17 cellular contexts compared by ENCODE assay signal in genomic region chr7:153061913-153062528, GRCh38.
DNase-seq lines count a peak whose midpoint lies in the region; ATAC-seq and TF ChIP-seq lines count a peak whose summit lies in the region.
"Had no signal": no experiment of that assay in that cellular context is flagged by ENCODE, and none has a peak within 500 bp of the region (broad histone marks: within the 10 kb centered on the region; RNA-seq: fewer than 3 reads in every experiment).

No MANE protein-coding gene starts in this region.

- in situ Hi-C loops in IMR-90 (cut with MboI; ENCODE audit: low sequenced_read_pairs): no loop called here

- intact Hi-C loops in IMR-90 (cut with micrococcal nuclease): no loop called here
- intact Hi-C loops in activated CD8-positive, alpha-beta T cell treated with anti-CD3 and anti-CD28 coated beads for 36 hours (cut with micrococcal nuclease): no loop called here
- intact Hi-C loops in spleen (cut with DNase I; ENCODE audit: low total_unique reads): no loop called here

- H3K4me3 Mint-ChIP-seq in activated CD8-positive, alpha-beta T cell treated with anti-CD3 and anti-CD28 coated beads for 36 hours: no peak overlapping the region
- H3K4me3 Mint-ChIP-seq: activated T-cell treated with anti-CD3 and anti-CD28 coated beads, Interleukin-2, amount 50 U/mL, for 24 hours; CD4-positive, alpha-beta T cell had no signal

- TF ChIP-seq RAD21 in SK-N-SH (IDR thresholded peaks at IDR 0.05; ENCODE audit: low read length): no peak
- no peak for TF ChIP-seq RAD21 in IMR-90 (IDR thresholded peaks at IDR 0.05; ENCODE audit: low read length)

- DNase-seq in SK-N-SH: no peak
- no peak for DNase-seq in IMR-90
- DNase-seq in activated CD8-positive, alpha-beta T cell treated with anti-CD3 and anti-CD28 coated beads for 36 hours: peak; percentile 22
- peak; percentile 2 for DNase-seq in myocyte (ENCODE audit: low read depth)
- no peak for DNase-seq in spleen
- no peak for DNase-seq in COLO829 (ENCODE audit: low spot score)
- DNase-seq: activated T-cell treated with anti-CD3 and anti-CD28 coated beads, Interleukin-2, amount 50 U/mL, for 24 hours; amniotic stem cell; CD4-positive, alpha-beta T cell; heart right ventricle; left ventricle myocardium inferior; MG63 had no signal

- H3K79me2 ChIP-seq in SK-N-SH (ENCODE audit: insufficient read depth): no peaks in the 10 kb centered on the region

- no peaks in the 10 kb centered on the region for H3K9me2 ChIP-seq in SK-N-SH

- H3F3A ChIP-seq in SK-N-SH (replicated peaks; ENCODE audit: insufficient read depth): no peaks in the 10 kb centered on the region

- no peaks in the 10 kb centered on the region; the same call in 1 of the 2 replicates for H3K9me3 ChIP-seq in SK-N-SH
- peaks cover 31% of the 10 kb centered on the region for H3K9me3 ChIP-seq in IMR-90 (ENCODE audit: control insufficient read depth, insufficient read depth, low read length)
- H3K9me3 ChIP-seq in spleen: no peaks in the 10 kb centered on the region
- H3K9me3 ChIP-seq: left ventricle myocardium inferior, MG63 had no signal

- H4K5ac ChIP-seq in IMR-90 (ENCODE audit: low read depth, low read length): no peak overlapping the region

- no peaks in the 10 kb centered on the region for H3K79me1 ChIP-seq in IMR-90 (ENCODE audit: low read depth in 1 of 2, low read length in 2 of 2)

- TF ChIP-seq CTCF in SK-N-SH (IDR thresholded peaks at IDR 0.05) (no peak), IMR-90 (conservative IDR thresholded peaks at IDR 0.05; ENCODE audit: low read depth, low read length) (no peak), spleen (IDR thresholded peaks at IDR 0.05 in 8 of 11, conservative IDR thresholded peaks at IDR 0.05 in 3 of 11) (no peak)
- TF ChIP-seq CTCF in activated CD8-positive, alpha-beta T cell treated with anti-CD3 and anti-CD28 coated beads for 36 hours (IDR thresholded peaks at IDR 0.05): no peak

- 12% methylated on average over 13 of the region's 13 CpGs for WGBS in SK-N-SH (ENCODE audit: low lambda C conversion rate)
- no CpG with 5 or more reads among the region's 13 CpGs for WGBS in IMR-90 (ENCODE audit: extremely low coverage in 2 of 2, insufficient read length in 1 of 2), 2 experiments
- 41 to 54% (median 44%) methylated on average over 13 of the region's 13 CpGs for WGBS in spleen, 5 donors

- H3K4me3 ChIP-seq in SK-N-SH (ENCODE audit: low read depth in 2 of 2, low read length in 1 of 2) (no peak overlapping the region), IMR-90 (ENCODE audit: insufficient read depth, low read depth, low read length) (no peak overlapping the region), spleen (no peak overlapping the region)
- H3K4me3 ChIP-seq: heart right ventricle, left ventricle myocardium inferior, MG63, skin epidermis had no signal

- no peak overlapping the region for H2BK120ac ChIP-seq in IMR-90 (ENCODE audit: low read depth, low read length)

- no peak overlapping the region for H3K14ac ChIP-seq in IMR-90 (replicated peaks; ENCODE audit: low read depth, low read length)

- H3K9me1 ChIP-seq in IMR-90 (ENCODE audit: insufficient read depth, low read length): no peaks in the 10 kb centered on the region

- H3K9me3 Mint-ChIP-seq in activated CD8-positive, alpha-beta T cell treated with anti-CD3 and anti-CD28 coated beads for 36 hours: peaks cover 2% of the 10 kb centered on the region

- CTCF ChIA-PET in SK-N-SH (lab: Yijun Ruan, JAX): no interaction called here
- CTCF ChIA-PET in IMR-90 (lab: Yijun Ruan, JAX): no interaction called here
- CTCF ChIA-PET in activated CD8-positive, alpha-beta T cell treated with anti-CD3 and anti-CD28 coated beads for 36 hours (lab: Charles Lee): no interaction called here

- H3K27me3 ChIP-seq in SK-N-SH (ENCODE audit: insufficient read depth) (no peaks in the 10 kb centered on the region), IMR-90 (ENCODE audit: control insufficient read depth, insufficient read depth, low read length) (no peaks in the 10 kb centered on the region), spleen (replicated peaks in 1 of 7) (no peaks in the 10 kb centered on the region)
- H3K27me3 ChIP-seq: MG63 had no signal

- no peak overlapping the region for H3K56ac ChIP-seq in IMR-90 (ENCODE audit: extremely low read depth, insufficient read depth, low read length)

- no peaks in the 10 kb centered on the region for H3K4me1 ChIP-seq in SK-N-SH (ENCODE audit: control insufficient read depth in 1 of 2, insufficient read depth in 2 of 2, low read depth in 1 of 2, low read length in 1 of 2)
- no peaks in the 10 kb centered on the region for H3K4me1 ChIP-seq in IMR-90 (ENCODE audit: control insufficient read depth, insufficient read depth, low read length)
- no peaks in the 10 kb centered on the region for H3K4me1 ChIP-seq in spleen
- H3K4me1 ChIP-seq: heart right ventricle, left ventricle myocardium inferior had no signal

- H3K18ac ChIP-seq in IMR-90 (ENCODE audit: low read depth, low read length): no peak overlapping the region

- dilution Hi-C loops in IMR-90 (cut with HindIII; ENCODE audit: low sequenced_read_pairs, unreplicated experiment): no loop called here

- no peak overlapping the region for H3K4ac ChIP-seq in IMR-90 (ENCODE audit: low read depth, low read length)

- POLR2A ChIA-PET in SK-N-SH (lab: Yijun Ruan, JAX) (no interaction called here), IMR-90 (lab: Charles Lee; ENCODE audit: unreplicated experiment) (no interaction called here)
- POLR2A ChIA-PET in activated CD8-positive, alpha-beta T cell treated with anti-CD3 and anti-CD28 coated beads for 36 hours (lab: Charles Lee): no interaction called here

- H2BK15ac ChIP-seq in IMR-90 (ENCODE audit: low read depth, low read length): no peak overlapping the region

- no peak overlapping the region for H4K8ac ChIP-seq in IMR-90 (ENCODE audit: low read depth in 2 of 2, low read length in 2 of 2)

- no peak overlapping the region for H2BK5ac ChIP-seq in IMR-90 (ENCODE audit: low read depth, low read length, poor library complexity, severe bottlenecking)

- H4K20me1 ChIP-seq in SK-N-SH (ENCODE audit: insufficient read depth) (no peaks in the 10 kb centered on the region), IMR-90 (ENCODE audit: insufficient read depth, low read length) (no peaks in the 10 kb centered on the region)

- H3K27ac Mint-ChIP-seq in activated CD8-positive, alpha-beta T cell treated with anti-CD3 and anti-CD28 coated beads for 36 hours: no peak overlapping the region
- H3K27ac Mint-ChIP-seq: activated T-cell treated with anti-CD3 and anti-CD28 coated beads, Interleukin-2, amount 50 U/mL, for 24 hours; CD4-positive, alpha-beta T cell had no signal

- H4K91ac ChIP-seq in IMR-90 (ENCODE audit: insufficient read depth, low read depth, low read length): no peak overlapping the region

- no peak overlapping the region for H3K23ac ChIP-seq in IMR-90 (ENCODE audit: low read depth, low read length)

- TF ChIP-seq POLR2A in IMR-90 (IDR thresholded peaks at IDR 0.05; ENCODE audit: low read depth, low read length) (no peak), spleen (IDR thresholded peaks at IDR 0.05) (no peak)

- no peak overlapping the region for H2AK5ac ChIP-seq in IMR-90 (ENCODE audit: low read depth, low read length)

- H3K4me2 ChIP-seq in SK-N-SH (no peak overlapping the region), IMR-90 (ENCODE audit: low read depth, low read length) (no peak overlapping the region)

- H3K27ac ChIP-seq in SK-N-SH (ENCODE audit: low read depth in 2 of 2, low read length in 1 of 2) (no peak overlapping the region), IMR-90 (ENCODE audit: insufficient read depth, low read length) (no peak overlapping the region), spleen (no peak overlapping the region)
- H3K27ac ChIP-seq: heart right ventricle, left ventricle myocardium inferior, skin epidermis, VCaP had no signal

- no peaks in the 10 kb centered on the region for H3K4me1 Mint-ChIP-seq in activated CD8-positive, alpha-beta T cell treated with anti-CD3 and anti-CD28 coated beads for 36 hours (ENCODE audit: low read depth)

- H2AFZ ChIP-seq in SK-N-SH (ENCODE audit: low read depth) (no peak overlapping the region), IMR-90 (replicated peaks; ENCODE audit: low read length, poor library complexity) (peak overlapping the region; percentile 33)

- H2AK9ac ChIP-seq in IMR-90 (replicated peaks; ENCODE audit: low read depth, low read length, poor library complexity): no peak overlapping the region

- no peak for ATAC-seq in SK-N-SH treated with all-trans-retinoic acid at 6 μM for 48 hours
- ATAC-seq in IMR-90 (ENCODE audit: low read depth): no peak
- ATAC-seq in activated CD8-positive, alpha-beta T cell treated with anti-CD3 and anti-CD28 coated beads for 36 hours: no peak
- no peak for ATAC-seq in GM18861 (IDR thresholded peaks at IDR 0.05; ENCODE audit: unreplicated experiment)
- ATAC-seq: esophagus mucosa, heart right ventricle had no signal

- no peaks in the 10 kb centered on the region for H3K27me3 Mint-ChIP-seq in activated CD8-positive, alpha-beta T cell treated with anti-CD3 and anti-CD28 coated beads for 36 hours
- H3K27me3 Mint-ChIP-seq: CD4-positive, alpha-beta T cell had no signal

- no peak for TF ChIP-seq EP300 in SK-N-SH (IDR thresholded peaks at IDR 0.05; ENCODE audit: borderline replicate concordance in 1 of 2, low read depth in 1 of 2, low read length in 1 of 2)

- no peaks in the 10 kb centered on the region for H3K36me3 Mint-ChIP-seq in activated CD8-positive, alpha-beta T cell treated with anti-CD3 and anti-CD28 coated beads for 36 hours (ENCODE audit: low read depth)

- no TSS peak for BruUV-seq in IMR-90 (replicated peaks; lab: Mats Ljungman, UMichigan)

- H3K9ac ChIP-seq in SK-N-SH (no peak overlapping the region), IMR-90 (ENCODE audit: low read depth, low read length) (no peak overlapping the region)

- H3K36me3 ChIP-seq in SK-N-SH (replicated peaks in 1 of 2; ENCODE audit: control insufficient read depth in 1 of 2, insufficient read depth in 2 of 2, low read length in 1 of 2) (no peaks in the 10 kb centered on the region), IMR-90 (ENCODE audit: control insufficient read depth, insufficient read depth, low read length) (no peaks in the 10 kb centered on the region), spleen (no peaks in the 10 kb centered on the region)
- H3K36me3 ChIP-seq: heart right ventricle, left ventricle myocardium inferior, MG63 had no signal

- H2BK20ac ChIP-seq in IMR-90 (ENCODE audit: low read depth, low read length): no peak overlapping the region

TF ChIP-seq in SK-N-SH, 30 proteins besides CTCF, POLR2A, EP300 and RAD21 (continues in another document):
- TF ChIP-seq ELF1 (IDR thresholded peaks at IDR 0.05): no peak

TF ChIP-seq in SK-N-SH treated with all-trans-retinoic acid at 6 μM for 48 hours, 23 proteins besides CTCF, POLR2A, EP300 and RAD21 (continues in another document):
- no peak for TF ChIP-seq BACH2 (CRISPR knock-in tag; IDR thresholded peaks at IDR 0.05; ENCODE audit: borderline replicate concordance)

TF ChIP-seq in IMR-90, 13 proteins besides CTCF, POLR2A, EP300 and RAD21:
- no peak for TF ChIP-seq CHD1 (IDR thresholded peaks at IDR 0.05; ENCODE audit: low read depth, low read length)
- TF ChIP-seq MXI1 (IDR thresholded peaks at IDR 0.05; ENCODE audit: borderline replicate concordance, low read depth, low read length): no peak
- no peak for TF ChIP-seq NFE2L2 (IDR thresholded peaks at IDR 0.05; ENCODE audit: low read depth, low read length)

Comparison
In these comparisons a context has a peak if more than half of its experiments do, and no peak if none do; other contexts are left out.
1. DNase-seq: peak in activated CD8-positive, alpha-beta T cell treated with anti-CD3 and anti-CD28 coated beads for 36 hours (single experiment) and myocyte (single experiment); none in SK-N-SH (single experiment), IMR-90 (single experiment), spleen (single experiment) and COLO829 (single experiment).